In the genomic region with DNA sequence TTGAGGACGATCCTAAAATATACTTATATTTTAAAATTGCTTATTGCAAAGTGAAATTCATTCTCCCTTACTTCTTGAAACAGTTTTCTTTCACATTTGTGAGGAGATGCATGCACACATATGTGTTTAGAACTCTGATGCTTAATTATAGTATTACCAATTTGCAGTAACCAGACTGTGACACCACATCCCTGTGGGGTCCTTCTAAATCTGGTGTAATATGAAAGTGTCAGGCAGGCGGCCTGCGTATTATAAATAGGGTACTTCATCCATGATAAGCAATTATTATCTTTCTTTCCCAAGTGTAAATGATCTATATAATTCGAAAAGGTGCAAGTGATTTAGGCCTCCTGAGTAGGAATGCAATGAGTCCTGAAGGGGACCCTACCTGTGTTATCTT, we compare ENCODE assay signal across 1 cellular context.
TF ChIP-seq lines count a peak whose summit lies in the region.

No MANE protein-coding gene starts in this region.

TF ChIP-seq in HepG2, 621 proteins besides CTCF, POLR2A, EP300 and RAD21:
- TF ChIP-seq, protein P1, sequence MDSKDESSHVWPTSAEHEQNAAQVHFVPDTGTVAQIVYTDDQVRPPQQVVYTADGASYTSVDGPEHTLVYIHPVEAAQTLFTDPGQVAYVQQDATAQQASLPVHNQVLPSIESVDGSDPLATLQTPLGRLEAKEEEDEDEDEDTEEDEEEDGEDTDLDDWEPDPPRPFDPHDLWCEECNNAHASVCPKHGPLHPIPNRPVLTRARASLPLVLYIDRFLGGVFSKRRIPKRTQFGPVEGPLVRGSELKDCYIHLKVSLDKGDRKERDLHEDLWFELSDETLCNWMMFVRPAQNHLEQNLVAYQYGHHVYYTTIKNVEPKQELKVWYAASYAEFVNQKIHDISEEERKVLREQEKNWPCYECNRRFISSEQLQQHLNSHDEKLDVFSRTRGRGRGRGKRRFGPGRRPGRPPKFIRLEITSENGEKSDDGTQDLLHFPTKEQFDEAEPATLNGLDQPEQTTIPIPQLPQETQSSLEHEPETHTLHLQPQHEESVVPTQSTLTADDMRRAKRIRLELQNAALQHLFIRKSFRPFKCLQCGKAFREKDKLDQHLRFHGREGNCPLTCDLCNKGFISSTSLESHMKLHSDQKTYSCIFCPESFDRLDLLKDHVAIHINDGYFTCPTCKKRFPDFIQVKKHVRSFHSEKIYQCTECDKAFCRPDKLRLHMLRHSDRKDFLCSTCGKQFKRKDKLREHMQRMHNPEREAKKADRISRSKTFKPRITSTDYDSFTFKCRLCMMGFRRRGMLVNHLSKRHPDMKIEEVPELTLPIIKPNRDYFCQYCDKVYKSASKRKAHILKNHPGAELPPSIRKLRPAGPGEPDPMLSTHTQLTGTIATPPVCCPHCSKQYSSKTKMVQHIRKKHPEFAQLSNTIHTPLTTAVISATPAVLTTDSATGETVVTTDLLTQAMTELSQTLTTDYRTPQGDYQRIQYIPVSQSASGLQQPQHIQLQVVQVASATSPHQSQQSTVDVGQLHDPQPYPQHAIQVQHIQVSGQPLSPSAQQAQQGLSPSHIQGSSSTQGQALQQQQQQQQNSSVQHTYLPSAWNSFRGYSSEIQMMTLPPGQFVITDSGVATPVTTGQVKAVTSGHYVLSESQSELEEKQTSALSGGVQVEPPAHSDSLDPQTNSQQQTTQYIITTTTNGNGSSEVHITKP (CRISPR knock-in tag; IDR thresholded peaks at IDR 0.05; ENCODE audit: low read depth) = no peak
- no peak for TF ChIP-seq SCMH1 (CRISPR knock-in tag; IDR thresholded peaks at IDR 0.05; ENCODE audit: borderline replicate concordance)
- TF ChIP-seq JDP2 (CRISPR knock-in tag; IDR thresholded peaks at IDR 0.05; ENCODE audit: borderline replicate concordance) = no peak
- TF ChIP-seq, protein P2, sequence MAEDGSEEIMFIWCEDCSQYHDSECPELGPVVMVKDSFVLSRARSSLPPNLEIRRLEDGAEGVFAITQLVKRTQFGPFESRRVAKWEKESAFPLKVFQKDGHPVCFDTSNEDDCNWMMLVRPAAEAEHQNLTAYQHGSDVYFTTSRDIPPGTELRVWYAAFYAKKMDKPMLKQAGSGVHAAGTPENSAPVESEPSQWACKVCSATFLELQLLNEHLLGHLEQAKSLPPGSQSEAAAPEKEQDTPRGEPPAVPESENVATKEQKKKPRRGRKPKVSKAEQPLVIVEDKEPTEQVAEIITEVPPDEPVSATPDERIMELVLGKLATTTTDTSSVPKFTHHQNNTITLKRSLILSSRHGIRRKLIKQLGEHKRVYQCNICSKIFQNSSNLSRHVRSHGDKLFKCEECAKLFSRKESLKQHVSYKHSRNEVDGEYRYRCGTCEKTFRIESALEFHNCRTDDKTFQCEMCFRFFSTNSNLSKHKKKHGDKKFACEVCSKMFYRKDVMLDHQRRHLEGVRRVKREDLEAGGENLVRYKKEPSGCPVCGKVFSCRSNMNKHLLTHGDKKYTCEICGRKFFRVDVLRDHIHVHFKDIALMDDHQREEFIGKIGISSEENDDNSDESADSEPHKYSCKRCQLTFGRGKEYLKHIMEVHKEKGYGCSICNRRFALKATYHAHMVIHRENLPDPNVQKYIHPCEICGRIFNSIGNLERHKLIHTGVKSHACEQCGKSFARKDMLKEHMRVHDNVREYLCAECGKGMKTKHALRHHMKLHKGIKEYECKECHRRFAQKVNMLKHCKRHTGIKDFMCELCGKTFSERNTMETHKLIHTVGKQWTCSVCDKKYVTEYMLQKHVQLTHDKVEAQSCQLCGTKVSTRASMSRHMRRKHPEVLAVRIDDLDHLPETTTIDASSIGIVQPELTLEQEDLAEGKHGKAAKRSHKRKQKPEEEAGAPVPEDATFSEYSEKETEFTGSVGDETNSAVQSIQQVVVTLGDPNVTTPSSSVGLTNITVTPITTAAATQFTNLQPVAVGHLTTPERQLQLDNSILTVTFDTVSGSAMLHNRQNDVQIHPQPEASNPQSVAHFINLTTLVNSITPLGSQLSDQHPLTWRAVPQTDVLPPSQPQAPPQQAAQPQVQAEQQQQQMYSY (CRISPR knock-in tag; IDR thresholded peaks at IDR 0.05) = no peak
- TF ChIP-seq ATM (IDR thresholded peaks at IDR 0.05; ENCODE audit: borderline replicate concordance) = no peak
- no peak for TF ChIP-seq ZNF570 (CRISPR knock-in tag; IDR thresholded peaks at IDR 0.05; ENCODE audit: borderline replicate concordance)
- TF ChIP-seq RFX1 (IDR thresholded peaks at IDR 0.05) = no peak
- TF ChIP-seq SMARCE1 (IDR thresholded peaks at IDR 0.05; ENCODE audit: borderline replicate concordance) = no peak
- TF ChIP-seq ZSCAN12 (CRISPR knock-in tag; IDR thresholded peaks at IDR 0.05) = no peak
- no peak for TF ChIP-seq KDM4B (CRISPR knock-in tag; IDR thresholded peaks at IDR 0.05)
- TF ChIP-seq AHR (CRISPR knock-in tag; IDR thresholded peaks at IDR 0.05) = no peak
- TF ChIP-seq NR2F1 (CRISPR knock-in tag; IDR thresholded peaks at IDR 0.05) = no peak
- TF ChIP-seq DNMT1 (CRISPR knock-in tag; IDR thresholded peaks at IDR 0.05) = no peak
- TF ChIP-seq, protein P3, sequence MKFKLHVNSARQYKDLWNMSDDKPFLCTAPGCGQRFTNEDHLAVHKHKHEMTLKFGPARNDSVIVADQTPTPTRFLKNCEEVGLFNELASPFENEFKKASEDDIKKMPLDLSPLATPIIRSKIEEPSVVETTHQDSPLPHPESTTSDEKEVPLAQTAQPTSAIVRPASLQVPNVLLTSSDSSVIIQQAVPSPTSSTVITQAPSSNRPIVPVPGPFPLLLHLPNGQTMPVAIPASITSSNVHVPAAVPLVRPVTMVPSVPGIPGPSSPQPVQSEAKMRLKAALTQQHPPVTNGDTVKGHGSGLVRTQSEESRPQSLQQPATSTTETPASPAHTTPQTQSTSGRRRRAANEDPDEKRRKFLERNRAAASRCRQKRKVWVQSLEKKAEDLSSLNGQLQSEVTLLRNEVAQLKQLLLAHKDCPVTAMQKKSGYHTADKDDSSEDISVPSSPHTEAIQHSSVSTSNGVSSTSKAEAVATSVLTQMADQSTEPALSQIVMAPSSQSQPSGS (CRISPR knock-in tag; IDR thresholded peaks at IDR 0.05) = no peak
- TF ChIP-seq SP140L (CRISPR knock-in tag; IDR thresholded peaks at IDR 0.05; ENCODE audit: borderline replicate concordance) = no peak
- TF ChIP-seq, protein P4, sequence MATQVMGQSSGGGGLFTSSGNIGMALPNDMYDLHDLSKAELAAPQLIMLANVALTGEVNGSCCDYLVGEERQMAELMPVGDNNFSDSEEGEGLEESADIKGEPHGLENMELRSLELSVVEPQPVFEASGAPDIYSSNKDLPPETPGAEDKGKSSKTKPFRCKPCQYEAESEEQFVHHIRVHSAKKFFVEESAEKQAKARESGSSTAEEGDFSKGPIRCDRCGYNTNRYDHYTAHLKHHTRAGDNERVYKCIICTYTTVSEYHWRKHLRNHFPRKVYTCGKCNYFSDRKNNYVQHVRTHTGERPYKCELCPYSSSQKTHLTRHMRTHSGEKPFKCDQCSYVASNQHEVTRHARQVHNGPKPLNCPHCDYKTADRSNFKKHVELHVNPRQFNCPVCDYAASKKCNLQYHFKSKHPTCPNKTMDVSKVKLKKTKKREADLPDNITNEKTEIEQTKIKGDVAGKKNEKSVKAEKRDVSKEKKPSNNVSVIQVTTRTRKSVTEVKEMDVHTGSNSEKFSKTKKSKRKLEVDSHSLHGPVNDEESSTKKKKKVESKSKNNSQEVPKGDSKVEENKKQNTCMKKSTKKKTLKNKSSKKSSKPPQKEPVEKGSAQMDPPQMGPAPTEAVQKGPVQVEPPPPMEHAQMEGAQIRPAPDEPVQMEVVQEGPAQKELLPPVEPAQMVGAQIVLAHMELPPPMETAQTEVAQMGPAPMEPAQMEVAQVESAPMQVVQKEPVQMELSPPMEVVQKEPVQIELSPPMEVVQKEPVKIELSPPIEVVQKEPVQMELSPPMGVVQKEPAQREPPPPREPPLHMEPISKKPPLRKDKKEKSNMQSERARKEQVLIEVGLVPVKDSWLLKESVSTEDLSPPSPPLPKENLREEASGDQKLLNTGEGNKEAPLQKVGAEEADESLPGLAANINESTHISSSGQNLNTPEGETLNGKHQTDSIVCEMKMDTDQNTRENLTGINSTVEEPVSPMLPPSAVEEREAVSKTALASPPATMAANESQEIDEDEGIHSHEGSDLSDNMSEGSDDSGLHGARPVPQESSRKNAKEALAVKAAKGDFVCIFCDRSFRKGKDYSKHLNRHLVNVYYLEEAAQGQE (IDR thresholded peaks at IDR 0.05; ENCODE audit: borderline replicate concordance in 1 of 2, low read depth in 1 of 2, low read length in 2 of 2) = no peak
- TF ChIP-seq ZNF232 (CRISPR knock-in tag; IDR thresholded peaks at IDR 0.05; ENCODE audit: borderline replicate concordance) = no peak
- no peak for TF ChIP-seq HMG20B (CRISPR knock-in tag; conservative IDR thresholded peaks at IDR 0.05)
- no peak for TF ChIP-seq ARNTL (CRISPR knock-in tag; IDR thresholded peaks at IDR 0.05)
